Comparison of ENCODE assay signal across 20 cellular contexts in genomic region chr6:151633517-151634335, GRCh38.
A peak's percentile ranks its signal among the peaks of the same experiment; 100 is the strongest.
DNase-seq lines count a peak whose midpoint lies in the region; ATAC-seq and TF ChIP-seq lines count a peak whose summit lies in the region.
"Had no signal": no experiment of that assay in that cellular context is flagged by ENCODE, and none has a peak within 500 bp of the region (broad histone marks: within the 10 kb centered on the region; RNA-seq: fewer than 3 reads in every experiment).

No MANE protein-coding gene starts in this region.

- WGBS in liver: 37% methylated on average over 6 of the region's 6 CpGs

- no peaks in the 10 kb centered on the region for H3K27me3 ChIP-seq in liver (ENCODE audit: control insufficient read depth in 4 of 4, insufficient read depth in 4 of 4, low read length in 3 of 4)
- H3K27me3 ChIP-seq: BLaER1 had no signal

- ATAC-seq in stimulated activated effector memory CD8-positive, alpha-beta T cell treated with anti-CD3 and anti-CD28 coated beads, Interleukin-12 subunit alpha, Interleukin-12 subunit beta, amount 100 ng/mL, for 72 hours: peak; percentile 53
- ATAC-seq: HCT116 had no signal

- H3K27ac Mint-ChIP-seq in activated T-cell treated with anti-CD3 and anti-CD28 coated beads, Interleukin-2, amount 50 U/mL, for 24 hours: peak overlapping the region; percentile 31
- H3K27ac Mint-ChIP-seq in stimulated activated effector memory CD8-positive, alpha-beta T cell treated with anti-CD3 and anti-CD28 coated beads, Interleukin-12 subunit alpha, Interleukin-12 subunit beta, amount 100 ng/mL, for 72 hours: no peak overlapping the region
- H3K27ac Mint-ChIP-seq: CD4-positive, CD25-positive, alpha-beta regulatory T cell had no signal

- H3K27ac ChIP-seq in liver (ENCODE audit: low read depth in 1 of 2, low read length in 2 of 2): peak overlapping the region in 1 of 2 donors; percentile 23
- H3K27ac ChIP-seq: BLaER1, SK-N-MC had no signal

- TF ChIP-seq RAD21 in liver (IDR thresholded peaks at IDR 0.05): peak; percentile 45 to 53

- peaks cover 11% of the 10 kb centered on the region for H3K9me3 Mint-ChIP-seq in activated T-cell treated with anti-CD3 and anti-CD28 coated beads, Interleukin-2, amount 50 U/mL, for 24 hours
- H3K9me3 Mint-ChIP-seq in stimulated activated effector memory CD8-positive, alpha-beta T cell treated with anti-CD3 and anti-CD28 coated beads, Interleukin-12 subunit alpha, Interleukin-12 subunit beta, amount 100 ng/mL, for 72 hours: no peaks in the 10 kb centered on the region

- no peaks in the 10 kb centered on the region for H3K36me3 Mint-ChIP-seq in activated T-cell treated with anti-CD3 and anti-CD28 coated beads, Interleukin-2, amount 50 U/mL, for 24 hours (ENCODE audit: low read depth)
- no peaks in the 10 kb centered on the region for H3K36me3 Mint-ChIP-seq in stimulated activated effector memory CD8-positive, alpha-beta T cell treated with anti-CD3 and anti-CD28 coated beads, Interleukin-12 subunit alpha, Interleukin-12 subunit beta, amount 100 ng/mL, for 72 hours
- H3K36me3 Mint-ChIP-seq: CD4-positive, CD25-positive, alpha-beta regulatory T cell had no signal

- peaks cover 4% of the 10 kb centered on the region for H3K4me1 Mint-ChIP-seq in activated T-cell treated with anti-CD3 and anti-CD28 coated beads, Interleukin-2, amount 50 U/mL, for 24 hours (ENCODE audit: low read depth)
- peaks cover under 1% of the 10 kb centered on the region for H3K4me1 Mint-ChIP-seq in stimulated activated effector memory CD8-positive, alpha-beta T cell treated with anti-CD3 and anti-CD28 coated beads, Interleukin-12 subunit alpha, Interleukin-12 subunit beta, amount 100 ng/mL, for 72 hours
- H3K4me1 Mint-ChIP-seq: CD4-positive, CD25-positive, alpha-beta regulatory T cell had no signal

- H3K4me3 ChIP-seq in liver (ENCODE audit: low read depth in 1 of 3, low read length in 3 of 3): no peak overlapping the region
- H3K4me3 ChIP-seq: BLaER1, SK-N-MC had no signal

- no peak overlapping the region for H3K9ac ChIP-seq in liver (ENCODE audit: low read depth in 1 of 2, low read length in 2 of 2)
- H3K9ac ChIP-seq: BLaER1 had no signal

- no peaks in the 10 kb centered on the region for H3K36me3 ChIP-seq in liver (ENCODE audit: control insufficient read depth in 4 of 4, insufficient read depth in 3 of 4, low read depth in 1 of 4, low read length in 3 of 4)
- H3K36me3 ChIP-seq: BLaER1 had no signal

- H3K9me3 ChIP-seq in liver (ENCODE audit: control insufficient read depth in 4 of 4, low read length in 3 of 4): peaks cover 0 to 2% (median 0%) of the 10 kb centered on the region in 4 donors

- no peak overlapping the region for H3K4me3 Mint-ChIP-seq in activated T-cell treated with anti-CD3 and anti-CD28 coated beads, Interleukin-2, amount 50 U/mL, for 24 hours
- no peak overlapping the region for H3K4me3 Mint-ChIP-seq in stimulated activated effector memory CD8-positive, alpha-beta T cell treated with anti-CD3 and anti-CD28 coated beads, Interleukin-12 subunit alpha, Interleukin-12 subunit beta, amount 100 ng/mL, for 72 hours
- H3K4me3 Mint-ChIP-seq: CD4-positive, CD25-positive, alpha-beta regulatory T cell had no signal

- peaks cover 43% of the 10 kb centered on the region for H3K27me3 Mint-ChIP-seq in activated T-cell treated with anti-CD3 and anti-CD28 coated beads, Interleukin-2, amount 50 U/mL, for 24 hours

- H3K4me1 ChIP-seq in liver (ENCODE audit: control insufficient read depth in 4 of 4, insufficient read depth in 4 of 4, low read length in 3 of 4): peaks cover 9 to 17% (median 15%) of the 10 kb centered on the region in 4 donors
- H3K4me1 ChIP-seq: BLaER1 had no signal

- no peak for DNase-seq in activated T-cell treated with anti-CD3 and anti-CD28 coated beads, Interleukin-2, amount 50 U/mL, for 24 hours
- no peak for DNase-seq in activated T-cell treated with anti-CD3 and anti-CD28 coated beads, Interleukin-2, amount 50 U/mL, for 48 hours
- DNase-seq in HT-29 (ENCODE audit: low spot score) (peak; percentile 57), NCI-H69 (lab: John Stamatoyannopoulos, UW) (no peak), H4 (ENCODE audit: low spot score) (no peak)
- DNase-seq in stimulated activated effector memory CD8-positive, alpha-beta T cell treated with anti-CD3 and anti-CD28 coated beads, Interleukin-12 subunit alpha, Interleukin-12 subunit beta, amount 100 ng/mL, for 72 hours (ENCODE audit: low spot score in 2 of 2): no peak
- DNase-seq: CD4-positive, CD25-positive, alpha-beta regulatory T cell; GOT3; Kasumi-1; NCI-H1092 treated with DMSO at 0.1 percent for 48 hours; NCI-H1436; NCI-H187; NCI-H2171 treated with DMSO at 0.1 percent for 48 hours; NCI-H524; NCI-H774; SIG-M5 had no signal

- no peak for TF ChIP-seq CTCF in liver (IDR thresholded peaks at IDR 0.05; ENCODE audit: low read depth, low read length, missing input control)

TF ChIP-seq in liver, 16 proteins besides CTCF, POLR2A, EP300 and RAD21:
- TF ChIP-seq RXRA (IDR thresholded peaks at IDR 0.05): peak; percentile 61 to 86
- peak; percentile 76 to 88 for TF ChIP-seq HNF4A (conservative IDR thresholded peaks at IDR 0.05)
- peak; percentile 40 for TF ChIP-seq REST (IDR thresholded peaks at IDR 0.05)
- TF ChIP-seq JUND (IDR thresholded peaks at IDR 0.05): peak in 1 of 2 donors; percentile 66
- TF ChIP-seq EGR1 (IDR thresholded peaks at IDR 0.05; ENCODE audit: low read depth in 2 of 2): peak in 1 of 2 donors; percentile 20
- peak; percentile 55 for TF ChIP-seq FOXA1 (IDR thresholded peaks at IDR 0.05)
- TF ChIP-seq, protein P1, sequence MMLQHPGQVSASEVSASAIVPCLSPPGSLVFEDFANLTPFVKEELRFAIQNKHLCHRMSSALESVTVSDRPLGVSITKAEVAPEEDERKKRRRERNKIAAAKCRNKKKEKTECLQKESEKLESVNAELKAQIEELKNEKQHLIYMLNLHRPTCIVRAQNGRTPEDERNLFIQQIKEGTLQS (IDR thresholded peaks at IDR 0.05): no peak
- TF ChIP-seq TAF1 (conservative IDR thresholded peaks at IDR 0.05): no peak
- TF ChIP-seq ZBTB33 (IDR thresholded peaks at IDR 0.05): peak; percentile 41
- TF ChIP-seq NR2F2 (IDR thresholded peaks at IDR 0.05): no peak
- peak; percentile 76 for TF ChIP-seq FOXA2 (IDR thresholded peaks at IDR 0.05)
- TF ChIP-seq MAX (IDR thresholded peaks at IDR 0.05): peak; percentile 41
- TF ChIP-seq GABPA (IDR thresholded peaks at IDR 0.05 in 1 of 2, conservative IDR thresholded peaks at IDR 0.05 in 1 of 2): no peak
- peak; percentile 28 for TF ChIP-seq HNF4G (IDR thresholded peaks at IDR 0.05)
- TF ChIP-seq SP1 (IDR thresholded peaks at IDR 0.05): peak; percentile 59
- TF ChIP-seq YY1 (IDR thresholded peaks at IDR 0.05): peak; percentile 82
